Comparison of ENCODE assay signal across 8 cellular contexts in the genomic region with DNA sequence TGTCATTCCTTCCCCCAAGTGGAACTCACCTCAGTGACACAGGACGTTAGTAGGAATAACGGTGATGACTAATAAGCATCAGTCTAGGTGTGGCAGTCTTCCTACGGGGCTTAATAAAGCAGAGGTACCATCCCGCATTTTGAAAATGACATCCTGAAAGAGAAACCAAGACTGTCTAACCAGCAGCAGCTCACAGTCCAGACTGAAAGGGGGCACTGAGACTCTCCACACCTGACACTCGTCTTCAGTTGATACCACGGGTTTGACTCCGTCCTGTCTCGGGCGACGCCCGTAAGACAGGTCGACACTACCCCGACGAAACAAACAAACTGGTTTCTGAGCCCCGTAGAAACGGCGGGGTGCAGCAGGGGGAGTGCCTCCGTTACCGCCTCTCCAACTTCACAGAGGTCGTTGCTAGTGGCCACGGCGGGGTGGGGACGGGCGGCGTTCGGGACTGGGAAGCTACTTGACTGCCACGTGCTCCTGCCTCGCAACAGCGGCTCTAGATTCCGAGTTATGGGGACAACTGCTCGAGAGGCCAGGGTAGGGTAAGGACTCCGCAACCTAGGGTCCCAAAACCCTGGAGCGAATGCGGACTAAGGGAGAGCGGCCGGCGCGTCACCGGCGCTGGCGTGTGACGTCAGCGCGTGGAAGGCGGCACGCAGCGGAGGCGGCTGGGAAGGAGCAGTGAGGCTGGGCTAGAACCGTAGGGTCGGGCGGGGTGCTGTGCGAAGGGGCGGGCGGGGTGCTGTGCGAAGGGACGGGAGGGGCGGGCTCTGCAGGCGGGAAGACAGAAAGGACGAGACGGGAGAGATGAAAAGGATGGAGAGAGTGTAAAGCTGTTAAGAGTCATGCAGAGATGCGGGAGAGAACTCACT.
A peak's percentile ranks its signal among the peaks of the same experiment; 100 is the strongest.
DNase-seq lines count a peak whose midpoint lies in the region; ATAC-seq and TF ChIP-seq lines count a peak whose summit lies in the region.

A gene with protein sequence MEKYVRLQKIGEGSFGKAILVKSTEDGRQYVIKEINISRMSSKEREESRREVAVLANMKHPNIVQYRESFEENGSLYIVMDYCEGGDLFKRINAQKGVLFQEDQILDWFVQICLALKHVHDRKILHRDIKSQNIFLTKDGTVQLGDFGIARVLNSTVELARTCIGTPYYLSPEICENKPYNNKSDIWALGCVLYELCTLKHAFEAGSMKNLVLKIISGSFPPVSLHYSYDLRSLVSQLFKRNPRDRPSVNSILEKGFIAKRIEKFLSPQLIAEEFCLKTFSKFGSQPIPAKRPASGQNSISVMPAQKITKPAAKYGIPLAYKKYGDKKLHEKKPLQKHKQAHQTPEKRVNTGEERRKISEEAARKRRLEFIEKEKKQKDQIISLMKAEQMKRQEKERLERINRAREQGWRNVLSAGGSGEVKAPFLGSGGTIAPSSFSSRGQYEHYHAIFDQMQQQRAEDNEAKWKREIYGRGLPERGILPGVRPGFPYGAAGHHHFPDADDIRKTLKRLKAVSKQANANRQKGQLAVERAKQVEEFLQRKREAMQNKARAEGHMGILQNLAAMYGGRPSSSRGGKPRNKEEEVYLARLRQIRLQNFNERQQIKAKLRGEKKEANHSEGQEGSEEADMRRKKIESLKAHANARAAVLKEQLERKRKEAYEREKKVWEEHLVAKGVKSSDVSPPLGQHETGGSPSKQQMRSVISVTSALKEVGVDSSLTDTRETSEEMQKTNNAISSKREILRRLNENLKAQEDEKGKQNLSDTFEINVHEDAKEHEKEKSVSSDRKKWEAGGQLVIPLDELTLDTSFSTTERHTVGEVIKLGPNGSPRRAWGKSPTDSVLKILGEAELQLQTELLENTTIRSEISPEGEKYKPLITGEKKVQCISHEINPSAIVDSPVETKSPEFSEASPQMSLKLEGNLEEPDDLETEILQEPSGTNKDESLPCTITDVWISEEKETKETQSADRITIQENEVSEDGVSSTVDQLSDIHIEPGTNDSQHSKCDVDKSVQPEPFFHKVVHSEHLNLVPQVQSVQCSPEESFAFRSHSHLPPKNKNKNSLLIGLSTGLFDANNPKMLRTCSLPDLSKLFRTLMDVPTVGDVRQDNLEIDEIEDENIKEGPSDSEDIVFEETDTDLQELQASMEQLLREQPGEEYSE (N-terminal part only) (minus strand): TSS at position 593 of the 878 bp plus-strand sequence. CDS start 9,953 bp downstream, outside the sequence.

- DNase-seq in AG20443 (ENCODE audit: low spot score) = peak; percentile 95
- DNase-seq in NCI-H510A (lab: John Stamatoyannopoulos, UW) = peak; percentile 75
- DNase-seq in activated CD4-positive, alpha-beta T cell treated with anti-CD3 and anti-CD28 coated beads for 1 hour = peak; percentile 81
- peak; percentile 27 to 34 for DNase-seq in cerebellar nuclear complex (lab: John Stamatoyannopoulos, UW)
- DNase-seq in kidney glomerular epithelial cell (lab: John Stamatoyannopoulos, UW) = peak; percentile 74
- peak; percentile 54 to 66 for DNase-seq in stimulated activated CD4-positive, alpha-beta T cell treated with anti-CD3 and anti-CD28 coated beads, Interleukin-1b, Interleukin-23, amount 100 ng/mL, for 1 hour (ENCODE audit: low read depth in 2 of 2)

- peak; percentile 89 for TF ChIP-seq POLR2A in GM19193 (IDR thresholded peaks at IDR 0.05; ENCODE audit: extremely low read depth, insufficient read depth, insufficient read length)

- ATAC-seq in HG03432 (IDR thresholded peaks at IDR 0.05; ENCODE audit: unreplicated experiment) = peak; percentile 97

Comparison
In these comparisons a context has a peak if more than half of its experiments do, and no peak if none do; other contexts are left out.
1. Peak in every context shown above with its lines: DNase-seq and ATAC-seq.
2. DNase-seq: peak in every context shown above with its lines; median percentile 95 in AG20443; 81 in activated CD4-positive, alpha-beta T cell treated with anti-CD3 and anti-CD28 coated beads for 1 hour; 75 in NCI-H510A; 74 in kidney glomerular epithelial cell; 60 in stimulated activated CD4-positive, alpha-beta T cell treated with anti-CD3 and anti-CD28 coated beads, Interleukin-1b, Interleukin-23, amount 100 ng/mL, for 1 hour; 30 in cerebellar nuclear complex.